ENCODE assay signal across 8 cellular contexts in the genomic region with DNA sequence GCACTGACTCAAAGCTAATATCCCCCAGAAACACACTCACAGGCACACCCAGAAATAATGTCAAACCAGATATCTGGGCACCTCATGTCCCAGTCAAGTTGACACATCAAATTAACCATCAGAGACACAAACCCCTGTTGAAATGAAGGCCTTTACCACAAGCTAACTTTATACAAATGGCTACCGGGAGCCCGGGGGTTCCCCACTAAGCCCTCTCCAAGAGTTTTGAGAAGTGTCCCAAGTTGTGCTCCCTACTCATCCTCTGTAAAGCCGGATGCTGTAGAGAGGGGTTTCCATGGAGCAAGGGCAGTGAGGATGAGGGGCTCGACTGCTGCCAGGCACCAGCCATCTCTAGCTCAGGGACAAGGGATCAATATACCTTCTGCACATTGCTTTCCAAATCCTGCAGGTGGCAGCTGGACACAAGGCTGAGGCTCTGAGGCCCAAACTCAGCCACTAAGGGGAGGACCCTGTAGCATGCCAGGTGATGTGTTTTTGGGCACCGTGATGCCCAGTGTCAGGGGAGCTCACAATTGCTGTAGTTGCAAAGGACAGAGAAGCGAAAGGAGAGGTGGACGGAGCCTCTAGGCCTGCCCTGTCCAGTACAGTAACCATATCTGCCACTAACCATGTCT.
A peak's percentile ranks its signal among the peaks of the same experiment; 100 is the strongest.
DNase-seq lines count a peak whose midpoint lies in the region; ATAC-seq, FAIRE-seq and TF ChIP-seq lines count a peak whose summit lies in the region.

No MANE protein-coding gene starts in this region.

- no peak for TF ChIP-seq EP300 in H1 (IDR thresholded peaks at IDR 0.05; ENCODE audit: borderline replicate concordance in 1 of 2, low read depth in 2 of 2, low read length in 2 of 2)

- TF ChIP-seq RAD21 in H1 (IDR thresholded peaks at IDR 0.05 in 1 of 2, conservative IDR thresholded peaks at IDR 0.05 in 1 of 2; ENCODE audit: low read depth in 2 of 2, low read length in 2 of 2) = peak; percentile 94 to 95

- H4K91ac ChIP-seq in H1 (replicated peaks; ENCODE audit: insufficient read length, low read length) = no peak overlapping the region

- H2AFZ ChIP-seq in H1 (ENCODE audit: low read length) = no peak overlapping the region

- no peak overlapping the region for H3K27ac ChIP-seq in H1 (ENCODE audit: low read depth, low read length)
- H3K27ac ChIP-seq in CD8-positive, alpha-beta T cell (ENCODE audit: low read depth, low read length) = no peak overlapping the region

- no peak overlapping the region for H3K4ac ChIP-seq in H1 (replicated peaks; ENCODE audit: insufficient read length, low read depth, low read length)

- H4K5ac ChIP-seq in H1 (ENCODE audit: insufficient read length, low read depth, low read length) = no peak overlapping the region

- no peaks in the 10 kb centered on the region for H3K79me2 ChIP-seq in H1 (ENCODE audit: control insufficient read depth in 1 of 2, insufficient read depth in 2 of 2, low read length in 2 of 2)

- no peak overlapping the region for H2BK5ac ChIP-seq in H1 (ENCODE audit: low read depth, low read length)

- no peak overlapping the region for H3K4me3 ChIP-seq in H1 (ENCODE audit: extremely low read depth in 1 of 4, insufficient read depth in 2 of 4, low read depth in 3 of 4, low read length in 4 of 4)
- no peak overlapping the region for H3K4me3 ChIP-seq in CD8-positive, alpha-beta T cell (ENCODE audit: low read depth, low read length)

- H3K4me3 Mint-ChIP-seq in activated CD4-positive, alpha-beta T cell treated with anti-CD3 and anti-CD28 coated beads for 36 hours = no peak overlapping the region
- no peak overlapping the region for H3K4me3 Mint-ChIP-seq in stimulated activated effector memory CD8-positive, alpha-beta T cell treated with anti-CD3 and anti-CD28 coated beads, Interleukin-12 subunit alpha, Interleukin-12 subunit beta, amount 100 ng/mL, for 72 hours
- H3K4me3 Mint-ChIP-seq in CD8-positive, alpha-beta T cell = no peak overlapping the region
- H3K4me3 Mint-ChIP-seq in T-helper 17 cell = no peak overlapping the region

- no peak overlapping the region for H2AK5ac ChIP-seq in H1 (ENCODE audit: low read depth, low read length)

- peak; percentile 68 to 87 (median 78) for TF ChIP-seq CTCF in H1 (IDR thresholded peaks at IDR 0.05; ENCODE audit: control extremely low read depth in 1 of 3, insufficient read depth in 1 of 3, low read depth in 1 of 3, low read length in 3 of 3)
- TF ChIP-seq CTCF in CD8-positive, alpha-beta T cell (IDR thresholded peaks at IDR 0.05) = no peak

- no peaks in the 10 kb centered on the region for H3K9me3 Mint-ChIP-seq in activated CD4-positive, alpha-beta T cell treated with anti-CD3 and anti-CD28 coated beads for 36 hours (ENCODE audit: low read depth)
- no peaks in the 10 kb centered on the region for H3K9me3 Mint-ChIP-seq in stimulated activated effector memory CD8-positive, alpha-beta T cell treated with anti-CD3 and anti-CD28 coated beads, Interleukin-12 subunit alpha, Interleukin-12 subunit beta, amount 100 ng/mL, for 72 hours
- peaks cover 2% of the 10 kb centered on the region for H3K9me3 Mint-ChIP-seq in CD8-positive, alpha-beta T cell

- DNase-seq in activated CD4-positive, alpha-beta T cell treated with anti-CD3 and anti-CD28 coated beads for 36 hours = peak; percentile 23
- no peak for DNase-seq in activated CD4-positive, alpha-beta T cell treated with anti-CD3 and anti-CD28 coated beads for 4 hours
- peak; percentile 30 for DNase-seq in NCI-H146 treated with DMSO at 0.1 percent for 48 hours (lab: John Stamatoyannopoulos, UW; ENCODE audit: unreplicated experiment)
- peak; percentile 21 to 47 for DNase-seq in H1 (ENCODE audit: low read depth in 1 of 2, low spot score in 2 of 2)
- no peak for DNase-seq in stimulated activated effector memory CD8-positive, alpha-beta T cell treated with anti-CD3 and anti-CD28 coated beads, Interleukin-12 subunit alpha, Interleukin-12 subunit beta, amount 100 ng/mL, for 72 hours (ENCODE audit: low spot score in 2 of 2)
- DNase-seq in CD8-positive, alpha-beta T cell = no peak
- no peak for DNase-seq in T-helper 17 cell

- no peak overlapping the region for H2BK20ac ChIP-seq in H1 (ENCODE audit: low read length)

- H3K9ac ChIP-seq in H1 (replicated peaks in 1 of 4; ENCODE audit: extremely low read depth in 1 of 4, low read depth in 3 of 4, low read length in 3 of 4) = no peak overlapping the region

- no peaks in the 10 kb centered on the region for H3K79me1 ChIP-seq in H1 (ENCODE audit: low read depth, low read length)

- H3K23ac ChIP-seq in H1 (ENCODE audit: insufficient read length) = no peak overlapping the region

- POLR2A ChIA-PET in activated CD4-positive, alpha-beta T cell treated with anti-CD3 and anti-CD28 coated beads for 36 hours (lab: Charles Lee) = no interaction called here
- POLR2A ChIA-PET in H1 (lab: Charles Lee; ENCODE audit: partially characterized antibody) = interaction anchor here (0.6 to 1.4 kb wide), 5 partner anchors 10 to 204 kb away, joined by 3 to 5 read pairs (median 3); no protein-coding TSS in a partner anchor
- POLR2A ChIA-PET in CD8-positive, alpha-beta T cell (lab: Charles Lee) = no interaction called here

- no peak overlapping the region for H3K27ac Mint-ChIP-seq in activated CD4-positive, alpha-beta T cell treated with anti-CD3 and anti-CD28 coated beads for 36 hours
- no peak overlapping the region for H3K27ac Mint-ChIP-seq in stimulated activated effector memory CD8-positive, alpha-beta T cell treated with anti-CD3 and anti-CD28 coated beads, Interleukin-12 subunit alpha, Interleukin-12 subunit beta, amount 100 ng/mL, for 72 hours
- H3K27ac Mint-ChIP-seq in CD8-positive, alpha-beta T cell = no peak overlapping the region
- H3K27ac Mint-ChIP-seq in T-helper 17 cell = no peak overlapping the region

- no peak for TF ChIP-seq POLR2A in H1 (IDR thresholded peaks at IDR 0.05; ENCODE audit: control extremely low read depth in 1 of 2, low read depth in 2 of 2, low read length in 2 of 2)

- no peak overlapping the region for H3K56ac ChIP-seq in H1 (replicated peaks; ENCODE audit: insufficient read length, low read depth, low read length)

- intact Hi-C loops in activated CD4-positive, alpha-beta T cell treated with anti-CD3 and anti-CD28 coated beads for 36 hours (cut with DNase I, micrococcal nuclease) = loop anchor here (2.0 kb wide), 1 partner anchor 62 kb away; no protein-coding TSS in a partner anchor
- intact Hi-C loops in CD8-positive, alpha-beta T cell (cut with DNase I, micrococcal nuclease) = loop anchor here in 1 of 2 experiments (1.0 kb wide), 1 partner anchor 348 kb away; no protein-coding TSS in a partner anchor

- H2BK120ac ChIP-seq in H1 (replicated peaks; ENCODE audit: low read depth, low read length) = no peak overlapping the region

- no peaks in the 10 kb centered on the region for H3K36me3 ChIP-seq in H1 (ENCODE audit: control insufficient read depth in 2 of 4, insufficient read depth in 4 of 4, low read length in 3 of 4)
- no peaks in the 10 kb centered on the region for H3K36me3 ChIP-seq in CD8-positive, alpha-beta T cell (ENCODE audit: insufficient read depth, low read length)

- H3K4me1 Mint-ChIP-seq in activated CD4-positive, alpha-beta T cell treated with anti-CD3 and anti-CD28 coated beads for 36 hours = peaks cover 8% of the 10 kb centered on the region
- peaks cover 13% of the 10 kb centered on the region for H3K4me1 Mint-ChIP-seq in stimulated activated effector memory CD8-positive, alpha-beta T cell treated with anti-CD3 and anti-CD28 coated beads, Interleukin-12 subunit alpha, Interleukin-12 subunit beta, amount 100 ng/mL, for 72 hours
- no peaks in the 10 kb centered on the region for H3K4me1 Mint-ChIP-seq in CD8-positive, alpha-beta T cell (ENCODE audit: low read depth)
- peaks cover 12% of the 10 kb centered on the region for H3K4me1 Mint-ChIP-seq in T-helper 17 cell

- no peak for ATAC-seq in activated CD4-positive, alpha-beta T cell treated with anti-CD3 and anti-CD28 coated beads for 36 hours
- peak; percentile 39 for ATAC-seq in stimulated activated effector memory CD8-positive, alpha-beta T cell treated with anti-CD3 and anti-CD28 coated beads, Interleukin-12 subunit alpha, Interleukin-12 subunit beta, amount 100 ng/mL, for 72 hours
- ATAC-seq in HG03196 (IDR thresholded peaks at IDR 0.05; ENCODE audit: unreplicated experiment) (no peak), T-helper 17 cell (no peak)
- ATAC-seq in CD8-positive, alpha-beta T cell = no peak

- H3K36me3 Mint-ChIP-seq in activated CD4-positive, alpha-beta T cell treated with anti-CD3 and anti-CD28 coated beads for 36 hours (ENCODE audit: low read depth) = no peaks in the 10 kb centered on the region
- H3K36me3 Mint-ChIP-seq in stimulated activated effector memory CD8-positive, alpha-beta T cell treated with anti-CD3 and anti-CD28 coated beads, Interleukin-12 subunit alpha, Interleukin-12 subunit beta, amount 100 ng/mL, for 72 hours = no peaks in the 10 kb centered on the region
- no peaks in the 10 kb centered on the region for H3K36me3 Mint-ChIP-seq in CD8-positive, alpha-beta T cell
- H3K36me3 Mint-ChIP-seq in T-helper 17 cell (ENCODE audit: low read depth) = no peaks in the 10 kb centered on the region

- H4K20me1 ChIP-seq in H1 (replicated peaks in 1 of 2; ENCODE audit: control insufficient read depth in 1 of 2, insufficient read depth in 2 of 2, low read length in 2 of 2) = no peaks in the 10 kb centered on the region

- no peak overlapping the region for H3K4me2 ChIP-seq in H1 (ENCODE audit: insufficient read depth in 1 of 2, low read depth in 2 of 2, low read length in 2 of 2)

- 0 out of 2 replicates have a peak overlapping the region, but pooled peaks have one; percentile 63 for H2BK12ac ChIP-seq in H1 (ENCODE audit: low read depth, low read length)

- 81% methylated on average over 7 of the region's 7 CpGs; no CpG with 5 or more reads in 1 of the 2 experiments for WGBS in H1 (ENCODE audit: extremely low coverage in 1 of 2, insufficient coverage in 1 of 2, insufficient read length in 1 of 2, insufficient replicate concordance in 2 of 2, low coverage in 1 of 2, low lambda C conversion rate in 2 of 2, missing lambda C conversion rate in 1 of 2), 2 experiments

- no peaks in the 10 kb centered on the region for H3K27me3 ChIP-seq in H1 (replicated peaks in 1 of 4; ENCODE audit: control insufficient read depth in 3 of 4, extremely low read depth in 1 of 4, insufficient read depth in 3 of 4, low read length in 3 of 4)
- no peaks in the 10 kb centered on the region for H3K27me3 ChIP-seq in CD8-positive, alpha-beta T cell (ENCODE audit: insufficient read depth, low read length)

- peaks cover 6% of the 10 kb centered on the region for H3K27me3 Mint-ChIP-seq in activated CD4-positive, alpha-beta T cell treated with anti-CD3 and anti-CD28 coated beads for 36 hours
- peaks cover 4% of the 10 kb centered on the region for H3K27me3 Mint-ChIP-seq in CD8-positive, alpha-beta T cell (ENCODE audit: low read depth)
- H3K27me3 Mint-ChIP-seq in T-helper 17 cell = peaks cover 15% of the 10 kb centered on the region

- peak; percentile 13 for FAIRE-seq in H1 (lab: Jason Lieb, UNC)

- H4K8ac ChIP-seq in H1 (ENCODE audit: extremely low read depth, insufficient read depth, low read length) = no peak overlapping the region

- H3K23me2 ChIP-seq in H1 (ENCODE audit: low read depth, low read length) = no peaks in the 10 kb centered on the region

- no peak overlapping the region for H3K14ac ChIP-seq in H1 (ENCODE audit: insufficient read length)

- no peaks in the 10 kb centered on the region for H3K9me3 ChIP-seq in H1 (ENCODE audit: insufficient read depth in 2 of 2, low read depth in 1 of 2, low read length in 1 of 2)
- no peaks in the 10 kb centered on the region for H3K9me3 ChIP-seq in CD8-positive, alpha-beta T cell (ENCODE audit: low read length)
- H3K9me3 ChIP-seq in T-helper 17 cell (ENCODE audit: control insufficient read depth, low read length, poor library complexity, severe bottlenecking) = no peaks in the 10 kb centered on the region

- no peak overlapping the region for H2BK15ac ChIP-seq in H1 (ENCODE audit: low read length)

- no peaks in the 10 kb centered on the region; a peak in 1 of 7 replicates for H3K4me1 ChIP-seq in H1 (replicated peaks in 1 of 4; ENCODE audit: control insufficient read depth in 3 of 4, insufficient read depth in 4 of 4, low read length in 3 of 4)
- no peaks in the 10 kb centered on the region for H3K4me1 ChIP-seq in CD8-positive, alpha-beta T cell (ENCODE audit: insufficient read depth, low read length)

- CTCF ChIA-PET in activated CD4-positive, alpha-beta T cell treated with anti-CD3 and anti-CD28 coated beads for 36 hours (lab: Charles Lee) = interaction anchor here (0.5 to 1.9 kb wide), 7 partner anchors 46 to 348 kb away, joined by 3 to 13 read pairs (median 4); no protein-coding TSS in a partner anchor
- CTCF ChIA-PET in H1 (lab: Charles Lee; ENCODE audit: partially characterized antibody) = interaction anchor here (0.8 to 41.8 kb wide), 37 partner anchors 9 to 347 kb away, joined by 3 to 1064 read pairs (median 4); no protein-coding TSS in a partner anchor
- CTCF ChIA-PET in CD8-positive, alpha-beta T cell (lab: Charles Lee) = interaction anchor here (1.0 kb wide), 1 partner anchor 53 kb away, joined by 3 read pairs; no protein-coding TSS in a partner anchor

- H3K18ac ChIP-seq in H1 (ENCODE audit: extremely low read depth, low read length) = no peak overlapping the region

Comparison
In these comparisons a context has a peak if more than half of its experiments do, and no peak if none do; other contexts are left out.
1. DNase-seq: peak in activated CD4-positive, alpha-beta T cell treated with anti-CD3 and anti-CD28 coated beads for 36 hours (single experiment), NCI-H146 treated with DMSO at 0.1 percent for 48 hours (single experiment) and H1 (2 of 2); none in activated CD4-positive, alpha-beta T cell treated with anti-CD3 and anti-CD28 coated beads for 4 hours (0 of 2), stimulated activated effector memory CD8-positive, alpha-beta T cell treated with anti-CD3 and anti-CD28 coated beads, Interleukin-12 subunit alpha, Interleukin-12 subunit beta, amount 100 ng/mL, for 72 hours (0 of 2), CD8-positive, alpha-beta T cell (0 of 7) and T-helper 17 cell (0 of 3).